ENCODE assay signal across 8 cellular contexts in genomic region chr20:63441777-63442493, GRCh38. TPM values are rescaled to one million over a fixed set of nuclear protein-coding genes. Genes with fewer than 3 reads are reported as not detected.
DNase-seq lines count a peak whose midpoint lies in the region; ATAC-seq and TF ChIP-seq lines count a peak whose summit lies in the region.

No MANE protein-coding gene starts in this region.

- DNase-seq in CD14-positive monocyte (ENCODE audit: low spot score) (no peak), HCEC 1CT (peak; percentile 26), RWPE2 (ENCODE audit: low spot score) (peak; percentile 86), hepatic stellate cell (ENCODE audit: low spot score) (peak; percentile 63)
- DNase-seq in activated naive CD4-positive, alpha-beta T cell treated with Interleukin-2 at 50 U/mL for 16 hours = peak; percentile 69
- DNase-seq in stimulated activated CD4-positive, alpha-beta T cell treated with anti-CD3 and anti-CD28 coated beads, Interleukin-4, amount 100 ng/mL, for 4 hours = peak; percentile 55 to 57

- peaks cover 0 to 21% (median 11%) of the 10 kb centered on the region in 7 donors for H3K9me3 Mint-ChIP-seq in CD14-positive monocyte

- peaks cover 2% of the 10 kb centered on the region for H3K9me3 ChIP-seq in RWPE2 (ENCODE audit: severe bottlenecking)

- peak; percentile 14 for TF ChIP-seq CTCF in CD14-positive monocyte (IDR thresholded peaks at IDR 0.05)
- peak; percentile 50 for TF ChIP-seq CTCF in RWPE2 (IDR thresholded peaks at IDR 0.05; ENCODE audit: poor library complexity, severe bottlenecking)

- H3K27me3 ChIP-seq in RWPE2 (ENCODE audit: insufficient read depth, poor library complexity, severe bottlenecking) = no peaks in the 10 kb centered on the region

- H3K4me3 Mint-ChIP-seq in CD14-positive monocyte = no peak overlapping the region

- peaks cover 15 to 22% (median 15%) of the 10 kb centered on the region in 3 donors for H3K27me3 Mint-ChIP-seq in CD14-positive monocyte (ENCODE audit: low read depth in 3 of 3)

- H3K4me1 Mint-ChIP-seq in CD14-positive monocyte = no peaks in the 10 kb centered on the region

- ATAC-seq in RWPE2 (ENCODE audit: low read depth) (peak; percentile 56), HG03280 (IDR thresholded peaks at IDR 0.05; ENCODE audit: unreplicated experiment) (no peak), HG02763 (IDR thresholded peaks at IDR 0.05; ENCODE audit: unreplicated experiment) (no peak)

- no peak overlapping the region for H3K4me3 ChIP-seq in RWPE2 (ENCODE audit: severe bottlenecking)

- no peaks in the 10 kb centered on the region for H3K36me3 ChIP-seq in RWPE2 (ENCODE audit: low read depth)

- H3K4me1 ChIP-seq in RWPE2 (ENCODE audit: insufficient read depth, poor library complexity, severe bottlenecking) = no peaks in the 10 kb centered on the region

- no peaks in the 10 kb centered on the region for H3K36me3 Mint-ChIP-seq in CD14-positive monocyte

- intact Hi-C loops in CD14-positive monocyte (cut with micrococcal nuclease) = no loop called here

- H3K27ac Mint-ChIP-seq in CD14-positive monocyte = no peak overlapping the region

- no peak overlapping the region for H3K27ac ChIP-seq in RWPE2 (ENCODE audit: poor library complexity, severe bottlenecking)

RNA-seq across cellular contexts. Expression of gene KCNQ2, which starts 30.5 kb away (rescaled TPM):
- not detected for polyA plus RNA-seq in CD14-positive monocyte

RNA-seq across cellular contexts. Expression of gene EEF1A2, which starts 56.9 kb away (rescaled TPM):
- not detected for polyA plus RNA-seq in CD14-positive monocyte
